In genomic region chr5:132087661-132088060, GRCh38 we compare ENCODE assay signal across 28 cellular contexts. TPM values are rescaled to one million over a fixed set of nuclear protein-coding genes. Genes with fewer than 3 reads are reported as not detected.
"Had no signal": no experiment of that assay in that cellular context is flagged by ENCODE, and none has a peak within 500 bp of the region (broad histone marks: within the 10 kb centered on the region; RNA-seq: fewer than 3 reads in every experiment).

No MANE protein-coding gene starts in this region.

- H3K36me3 ChIP-seq: gastrocnemius medialis, neutrophil, pancreas, spleen, thoracic aorta, tibial nerve, upper lobe of left lung had no signal

- H3K4me1 Mint-ChIP-seq: naive B cell, neural crest cell had no signal

- H3K9me3 ChIP-seq: gastrocnemius medialis, mucosa of descending colon, neutrophil, pancreas, spleen, thoracic aorta, tibial nerve, upper lobe of left lung had no signal

- H3K27ac Mint-ChIP-seq: memory B cell; mesothelial cell of epicardium; naive B cell; natural killer cell treated with Interleukin-12 subunit alpha and Interleukin-12 subunit beta and Interleukin-15 and Interleukin-18, amount 100 ng/mL, for 72 hours; progenitor cell of endocrine pancreas had no signal

- H3K27me3 ChIP-seq: dorsolateral prefrontal cortex, gastrocnemius medialis, neutrophil, pancreas, spleen, tibial nerve, upper lobe of left lung had no signal

- H3K4me3 Mint-ChIP-seq: memory B cell; mesothelial cell of epicardium; naive B cell; natural killer cell treated with Interleukin-12 subunit alpha and Interleukin-12 subunit beta and Interleukin-15 and Interleukin-18, amount 100 ng/mL, for 72 hours; neural crest cell; stimulated activated naive B cell treated with anti-CD40 and anti-IgM and Interleukin-4, amounts not matched to agents 10 μg/mL and 1 μg/mL and 100 μg/mL, for 72 hours; stimulated activated naive CD8-positive, alpha-beta T cell treated with anti-CD3 and anti-CD28 coated beads, Interleukin-15, Interleukin-2, amounts not matched to agents 100 ng/mL and 50 ng/mL, for 24 hours had no signal

- H3K4me1 ChIP-seq: pancreas had no signal

- H3K9me3 Mint-ChIP-seq: memory B cell; mesothelial cell of epicardium; naive B cell; natural killer cell treated with Interleukin-12 subunit alpha and Interleukin-12 subunit beta and Interleukin-15 and Interleukin-18, amount 100 ng/mL, for 72 hours; neural crest cell had no signal

- H3K36me3 Mint-ChIP-seq: memory B cell; mesothelial cell of epicardium; naive B cell; natural killer cell treated with Interleukin-12 subunit alpha and Interleukin-12 subunit beta and Interleukin-15 and Interleukin-18, amount 100 ng/mL, for 72 hours; stimulated activated naive B cell treated with anti-CD40 and anti-IgM and Interleukin-4, amounts not matched to agents 10 μg/mL and 1 μg/mL and 100 μg/mL, for 72 hours had no signal

- ATAC-seq: esophagus mucosa; gastrocnemius medialis; mucosa of descending colon; natural killer cell treated with Interleukin-12 subunit alpha and Interleukin-12 subunit beta and Interleukin-15 and Interleukin-18, amount 100 ng/mL, for 72 hours; pancreas; stimulated activated naive B cell treated with anti-CD40 and anti-IgM and Interleukin-4, amounts not matched to agents 10 μg/mL and 1 μg/mL and 100 μg/mL, for 72 hours had no signal

- H3K27ac ChIP-seq: dorsolateral prefrontal cortex, neutrophil, pancreas, spleen, thoracic aorta, tibial nerve had no signal

- DNase-seq: effector CD4-positive, alpha-beta T cell; foreskin fibroblast; gastrocnemius medialis; head of caudate nucleus; mucosa of descending colon; naive B cell; spleen; stimulated activated CD4-positive, alpha-beta T cell treated with anti-CD3 and anti-CD28 coated beads, Interleukin-4, amount 100 ng/mL, for 4 hours; stimulated activated naive B cell treated with anti-CD40 and anti-IgM and Interleukin-4, amounts not matched to agents 10 μg/mL and 1 μg/mL and 100 μg/mL, for 72 hours had no signal

- H3K4me3 ChIP-seq: dorsolateral prefrontal cortex, gastrocnemius medialis, lung, mucosa of descending colon, pancreas, skin epidermis, spleen, thoracic aorta, tibial nerve, upper lobe of left lung had no signal

- H3K27me3 Mint-ChIP-seq: memory B cell; naive B cell; natural killer cell treated with Interleukin-12 subunit alpha and Interleukin-12 subunit beta and Interleukin-15 and Interleukin-18, amount 100 ng/mL, for 72 hours; stimulated activated naive B cell treated with anti-CD40 and anti-IgM and Interleukin-4, amounts not matched to agents 10 μg/mL and 1 μg/mL and 100 μg/mL, for 72 hours; stimulated activated naive CD8-positive, alpha-beta T cell treated with anti-CD3 and anti-CD28 coated beads, Interleukin-15, Interleukin-2, amounts not matched to agents 100 ng/mL and 50 ng/mL, for 24 hours had no signal

RNA-seq across cellular contexts. Expression of gene CSF2, which starts 14.1 kb away (rescaled TPM):
- total RNA-seq: dorsolateral prefrontal cortex, esophagus mucosa, gastrocnemius medialis, liver, mesothelial cell of epicardium, mucosa of descending colon, neural crest cell, omental fat pad, progenitor cell of endocrine pancreas, spleen, thoracic aorta, tibial nerve had no signal
- polyA plus RNA-seq: liver, pancreas, spleen had no signal

RNA-seq across cellular contexts. Expression of gene IL3, which starts 27.2 kb away (rescaled TPM):
- total RNA-seq: dorsolateral prefrontal cortex, esophagus mucosa, gastrocnemius medialis, glomerular endothelial cell, liver, lung, mesothelial cell of epicardium, mucosa of descending colon, neural crest cell, omental fat pad, pancreas, progenitor cell of endocrine pancreas, spleen, thoracic aorta, tibial nerve, upper lobe of left lung had no signal
- polyA plus RNA-seq: keratinocyte, liver, lung, pancreas, spleen had no signal
